Comparison of ENCODE assay signal across 16 cellular contexts in the genomic region with DNA sequence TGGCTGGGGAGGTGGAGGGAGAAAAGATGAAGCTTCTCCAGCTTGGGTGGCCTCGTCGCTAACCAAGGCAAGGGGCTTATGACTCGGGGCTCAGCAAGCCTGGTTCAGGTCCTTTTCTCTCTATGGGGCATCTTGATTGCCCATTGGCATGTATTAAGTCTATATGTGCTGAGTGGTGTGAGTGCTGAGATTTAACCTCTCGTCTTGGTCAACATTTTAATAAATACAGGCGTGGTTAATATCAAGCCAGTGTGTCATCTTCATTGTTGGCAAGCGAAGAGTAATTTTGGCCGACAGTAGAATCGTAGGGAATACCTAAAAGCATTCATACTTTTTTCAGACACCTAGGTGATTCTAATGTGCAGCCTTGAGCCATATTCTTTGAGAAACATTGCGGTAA.
"Had no signal": no experiment of that assay in that cellular context is flagged by ENCODE, and none has a peak within 500 bp of the region (broad histone marks: within the 10 kb centered on the region; RNA-seq: fewer than 3 reads in every experiment).

No MANE protein-coding gene starts in this region.

- ATAC-seq: activated CD8-positive, alpha-beta T cell treated with anti-CD3 and anti-CD28 coated beads for 36 hours; gastroesophageal sphincter; right lobe of liver had no signal

- H3K27me3 ChIP-seq: colonic mucosa, gastroesophageal sphincter, hepatocyte, neutrophil, right lobe of liver had no signal

- H3K9me3 ChIP-seq: colonic mucosa, gastroesophageal sphincter, neutrophil, prostate gland, right lobe of liver had no signal

- H3K4me1 ChIP-seq: colonic mucosa, prostate gland had no signal

- H3K27ac Mint-ChIP-seq: activated CD8-positive, alpha-beta T cell treated with anti-CD3 and anti-CD28 coated beads for 36 hours; activated naive CD8-positive, alpha-beta T cell treated with anti-CD3 and anti-CD28 coated beads, Interleukin-2, amount 10 ng/mL, durations not matched to agents 7 days and 5 days; activated T-cell treated with anti-CD3 and anti-CD28 coated beads, Interleukin-2, amount 50 U/mL, for 72 hours had no signal

- H3K27ac ChIP-seq: colonic mucosa, hepatocyte, neutrophil, prostate gland, right lobe of liver, WERI-Rb-1 had no signal

- H3K36me3 ChIP-seq: colonic mucosa, gastroesophageal sphincter, neutrophil, prostate gland, right lobe of liver, WERI-Rb-1 had no signal

- H3K4me2 ChIP-seq: hepatocyte had no signal

- H2AFZ ChIP-seq: hepatocyte had no signal

- H3K9me3 Mint-ChIP-seq: activated CD8-positive, alpha-beta T cell treated with anti-CD3 and anti-CD28 coated beads for 36 hours; activated naive CD8-positive, alpha-beta T cell treated with anti-CD3 and anti-CD28 coated beads, Interleukin-2, amount 10 ng/mL, durations not matched to agents 7 days and 5 days had no signal

- H3K4me3 ChIP-seq: colonic mucosa, gastroesophageal sphincter, hepatocyte, prostate gland, right lobe of liver had no signal

- H3K4me3 Mint-ChIP-seq: activated CD8-positive, alpha-beta T cell treated with anti-CD3 and anti-CD28 coated beads for 36 hours; activated naive CD8-positive, alpha-beta T cell treated with anti-CD3 and anti-CD28 coated beads, Interleukin-2, amount 10 ng/mL, durations not matched to agents 7 days and 5 days; activated T-cell treated with anti-CD3 and anti-CD28 coated beads, Interleukin-2, amount 50 U/mL, for 72 hours had no signal

- H3K4me1 Mint-ChIP-seq: activated naive CD8-positive, alpha-beta T cell treated with anti-CD3 and anti-CD28 coated beads, Interleukin-2, amount 10 ng/mL, durations not matched to agents 7 days and 5 days had no signal

- DNase-seq: activated CD4-positive, alpha-beta T cell treated with anti-CD3 and anti-CD28 coated beads for 4 hours; activated CD8-positive, alpha-beta memory T cell treated with anti-CD3 and anti-CD28 coated beads, Interleukin-2, amount 50 U/mL, for 4 hours; activated CD8-positive, alpha-beta T cell treated with anti-CD3 and anti-CD28 coated beads for 36 hours; activated gamma-delta T cell treated with Interleukin-2 at 50 U/mL for 16 hours; activated naive CD8-positive, alpha-beta T cell treated with anti-CD3 and anti-CD28 coated beads, Interleukin-2, amount 10 ng/mL, durations not matched to agents 7 days and 5 days; activated T-cell treated with anti-CD3 and anti-CD28 coated beads, Interleukin-2, amount 50 U/mL, for 72 hours; colonic mucosa; effector CD4-positive, alpha-beta T cell; right lobe of liver; stimulated activated CD4-positive, alpha-beta T cell treated with anti-CD3 and anti-CD28 coated beads, Interleukin-2, amount 100 ng/mL, for 24 hours; SW 1271; WERI-Rb-1 had no signal
